Comparison of ENCODE assay signal across 13 cellular contexts in genomic region chr5:82045526-82046267, GRCh38.
DNase-seq lines count a peak whose midpoint lies in the region; ATAC-seq and TF ChIP-seq lines count a peak whose summit lies in the region.
"Had no signal": no experiment of that assay in that cellular context is flagged by ENCODE, and none has a peak within 500 bp of the region (broad histone marks: within the 10 kb centered on the region; RNA-seq: fewer than 3 reads in every experiment).

No MANE protein-coding gene starts in this region.

- TF ChIP-seq POLR2A in IMR-90 (IDR thresholded peaks at IDR 0.05; ENCODE audit: low read depth, low read length): no peak

- no peak overlapping the region for H4K8ac ChIP-seq in IMR-90 (ENCODE audit: low read depth in 2 of 2, low read length in 2 of 2)

- H3K4ac ChIP-seq in IMR-90 (ENCODE audit: low read depth, low read length): peak overlapping the region; percentile 48; the same call in 1 of the 2 replicates

- DNase-seq in AG08395 (ENCODE audit: low spot score): peak; percentile 74
- DNase-seq in IMR-90: peak; percentile 76
- DNase-seq in coronary artery (ENCODE audit: low spot score): no peak
- no peak for DNase-seq in tibial artery
- DNase-seq in GF-D8 (lab: John Stamatoyannopoulos, UW): no peak
- DNase-seq: colonic mucosa, NCI-H1417, NCI-H524 had no signal

- peak; percentile 97 for ATAC-seq in IMR-90 (ENCODE audit: low read depth)
- ATAC-seq in GM18870 (IDR thresholded peaks at IDR 0.05; ENCODE audit: unreplicated experiment): no peak
- ATAC-seq in HG02763 (IDR thresholded peaks at IDR 0.05; ENCODE audit: unreplicated experiment): no peak
- ATAC-seq: HepG2 had no signal

- CTCF ChIA-PET in IMR-90 (lab: Yijun Ruan, JAX): no interaction called here

- H3K36me3 ChIP-seq in IMR-90 (ENCODE audit: control insufficient read depth, insufficient read depth, low read length) (no peaks in the 10 kb centered on the region), tibial artery (no peaks in the 10 kb centered on the region)
- H3K36me3 ChIP-seq: colonic mucosa had no signal

- H4K20me1 ChIP-seq in IMR-90 (ENCODE audit: insufficient read depth, low read length): no peaks in the 10 kb centered on the region
- H4K20me1 ChIP-seq: BLaER1 had no signal

- no peak overlapping the region for H4K5ac ChIP-seq in IMR-90 (ENCODE audit: low read depth, low read length)

- POLR2A ChIA-PET in IMR-90 (lab: Charles Lee; ENCODE audit: unreplicated experiment): no interaction called here

- peak overlapping the region; percentile 11 for H2AFZ ChIP-seq in IMR-90 (replicated peaks; ENCODE audit: low read length, poor library complexity)

- H3K27me3 ChIP-seq in IMR-90 (ENCODE audit: control insufficient read depth, insufficient read depth, low read length): no peaks in the 10 kb centered on the region
- no peaks in the 10 kb centered on the region for H3K27me3 ChIP-seq in tibial artery
- H3K27me3 ChIP-seq: BLaER1, colonic mucosa had no signal

- peak overlapping the region in 2 of 3 experiments; percentile 32 to 62 for H3K27ac Mint-ChIP-seq in nephron

- peak overlapping the region; percentile 42; the same call in 1 of the 2 replicates for H3K4me2 ChIP-seq in IMR-90 (ENCODE audit: low read depth, low read length)
- H3K4me2 ChIP-seq: BLaER1 had no signal

- TF ChIP-seq CTCF in IMR-90 (conservative IDR thresholded peaks at IDR 0.05; ENCODE audit: low read depth, low read length): no peak
- TF ChIP-seq CTCF in coronary artery (IDR thresholded peaks at IDR 0.05): no peak
- TF ChIP-seq CTCF in nephron (IDR thresholded peaks at IDR 0.05; ENCODE audit: unreplicated experiment in 3 of 3): no peak
- TF ChIP-seq CTCF in tibial artery (IDR thresholded peaks at IDR 0.05): no peak

- H2AK9ac ChIP-seq in IMR-90 (replicated peaks; ENCODE audit: low read depth, low read length, poor library complexity): no peak overlapping the region

- no peak overlapping the region for H2AK5ac ChIP-seq in IMR-90 (ENCODE audit: low read depth, low read length)

- H3K4me1 ChIP-seq in IMR-90 (ENCODE audit: control insufficient read depth, insufficient read depth, low read length): peaks cover 6% of the 10 kb centered on the region
- H3K4me1 ChIP-seq in tibial artery: peaks cover 0 to 16% (median 12%) of the 10 kb centered on the region in 4 donors
- H3K4me1 ChIP-seq: BLaER1, colonic mucosa had no signal

- H2BK5ac ChIP-seq in IMR-90 (ENCODE audit: low read depth, low read length, poor library complexity, severe bottlenecking): no peak overlapping the region

- peak overlapping the region; percentile 60; the same call in 1 of the 2 replicates for H3K9ac ChIP-seq in IMR-90 (ENCODE audit: low read depth, low read length)
- H3K9ac ChIP-seq: BLaER1 had no signal

- H3K9me3 ChIP-seq in IMR-90 (ENCODE audit: control insufficient read depth, insufficient read depth, low read length) (peaks cover 3% of the 10 kb centered on the region; the same call in 1 of the 2 replicates), tibial artery (no peaks in the 10 kb centered on the region)
- H3K9me3 ChIP-seq: colonic mucosa had no signal

- no peak overlapping the region for H2BK120ac ChIP-seq in IMR-90 (ENCODE audit: low read depth, low read length)

- H3K18ac ChIP-seq in IMR-90 (ENCODE audit: low read depth, low read length): peak overlapping the region; percentile 28; the same call in 1 of the 2 replicates

- no peak overlapping the region for H2BK20ac ChIP-seq in IMR-90 (ENCODE audit: low read depth, low read length)

- peaks cover 15% of the 10 kb centered on the region for H3K4me1 Mint-ChIP-seq in nephron

- no peak for TF ChIP-seq RAD21 in IMR-90 (IDR thresholded peaks at IDR 0.05; ENCODE audit: low read length)

- no peak overlapping the region for H3K56ac ChIP-seq in IMR-90 (ENCODE audit: extremely low read depth, insufficient read depth, low read length)

- H3K9me3 Mint-ChIP-seq in nephron: peaks cover 31% of the 10 kb centered on the region

- no peaks in the 10 kb centered on the region for H3K27me3 Mint-ChIP-seq in nephron (ENCODE audit: low read depth)

- in situ Hi-C loops in IMR-90 (cut with MboI; ENCODE audit: low sequenced_read_pairs): no loop called here

- intact Hi-C loops in IMR-90 (cut with micrococcal nuclease) (no loop called here), tibial artery (cut with DNase I; ENCODE audit: low total_unique reads) (no loop called here)

- H3K4me3 Mint-ChIP-seq in nephron: no peak overlapping the region

- H2BK15ac ChIP-seq in IMR-90 (ENCODE audit: low read depth, low read length): no peak overlapping the region

- H3K27ac ChIP-seq in IMR-90 (ENCODE audit: insufficient read depth, low read length) (no peak overlapping the region), coronary artery (peak overlapping the region in 1 of 2 donors; percentile 1), tibial artery (peak overlapping the region in 1 of 2 donors; percentile 15)
- H3K27ac ChIP-seq: BLaER1, colonic mucosa had no signal

- H3K4me3 ChIP-seq in IMR-90 (ENCODE audit: insufficient read depth, low read depth, low read length) (no peak overlapping the region), coronary artery (peak overlapping the region; percentile 2), tibial artery (no peak overlapping the region)
- H3K4me3 ChIP-seq: BLaER1, colonic mucosa had no signal

- no TSS peak for BruUV-seq in IMR-90 (replicated peaks; lab: Mats Ljungman, UMichigan)

- H3K79me1 ChIP-seq in IMR-90 (ENCODE audit: low read depth in 1 of 2, low read length in 2 of 2): no peaks in the 10 kb centered on the region; a peak in 1 of 4 replicates

- H3K36me3 Mint-ChIP-seq in nephron (ENCODE audit: low read depth): peaks cover 32% of the 10 kb centered on the region

- H3K9me1 ChIP-seq in IMR-90 (ENCODE audit: insufficient read depth, low read length): no peaks in the 10 kb centered on the region; the same call in 1 of the 2 replicates

- 17% methylated on average over 1 of the region's 3 CpGs; no CpG with 5 or more reads in 1 of the 2 experiments for WGBS in IMR-90 (ENCODE audit: extremely low coverage in 2 of 2, insufficient read length in 1 of 2), 2 experiments

- dilution Hi-C loops in IMR-90 (cut with HindIII; ENCODE audit: low sequenced_read_pairs, unreplicated experiment): no loop called here

- H3K23ac ChIP-seq in IMR-90 (ENCODE audit: low read depth, low read length): no peak overlapping the region

- H4K91ac ChIP-seq in IMR-90 (ENCODE audit: insufficient read depth, low read depth, low read length): no peak overlapping the region

- H3K14ac ChIP-seq in IMR-90 (replicated peaks; ENCODE audit: low read depth, low read length): no peak overlapping the region; the same call in 1 of the 2 replicates

TF ChIP-seq in IMR-90, 13 proteins besides CTCF, POLR2A, EP300 and RAD21:
- TF ChIP-seq NFE2L2 (IDR thresholded peaks at IDR 0.05; ENCODE audit: low read depth, low read length): no peak
- no peak for TF ChIP-seq ELK1 (IDR thresholded peaks at IDR 0.05; ENCODE audit: borderline replicate concordance, low read depth, low read length)
- no peak for TF ChIP-seq CHD1 (IDR thresholded peaks at IDR 0.05; ENCODE audit: low read depth, low read length)
- no peak for TF ChIP-seq FOS (IDR thresholded peaks at IDR 0.05; ENCODE audit: low read depth, low read length)
- TF ChIP-seq RCOR1 (IDR thresholded peaks at IDR 0.05; ENCODE audit: insufficient replicate concordance, low read length): no peak
- TF ChIP-seq CEBPB (IDR thresholded peaks at IDR 0.05; ENCODE audit: low read depth, low read length): no peak
- no peak for TF ChIP-seq BHLHE40 (IDR thresholded peaks at IDR 0.05; ENCODE audit: low read depth, low read length)
- TF ChIP-seq RFX5 (IDR thresholded peaks at IDR 0.05; ENCODE audit: low read depth, low read length): no peak
- TF ChIP-seq SMC3 (IDR thresholded peaks at IDR 0.05; ENCODE audit: low read depth, low read length): no peak
- TF ChIP-seq MAZ (IDR thresholded peaks at IDR 0.05; ENCODE audit: borderline replicate concordance, low read depth, low read length): no peak
- no peak for TF ChIP-seq MXI1 (IDR thresholded peaks at IDR 0.05; ENCODE audit: borderline replicate concordance, low read depth, low read length)
- no peak for TF ChIP-seq USF2 (IDR thresholded peaks at IDR 0.05; ENCODE audit: low read depth, low read length)
- TF ChIP-seq MAFK (IDR thresholded peaks at IDR 0.05; ENCODE audit: low read depth, low read length): no peak

Comparison
In these comparisons a context has a peak if more than half of its experiments do, and no peak if none do; other contexts are left out.
1. DNase-seq: peak in AG08395 (single experiment) and IMR-90 (single experiment); none in coronary artery (single experiment), tibial artery (0 of 2) and GF-D8 (single experiment).